Comparison of ENCODE assay signal across 35 cellular contexts in the genomic region with DNA sequence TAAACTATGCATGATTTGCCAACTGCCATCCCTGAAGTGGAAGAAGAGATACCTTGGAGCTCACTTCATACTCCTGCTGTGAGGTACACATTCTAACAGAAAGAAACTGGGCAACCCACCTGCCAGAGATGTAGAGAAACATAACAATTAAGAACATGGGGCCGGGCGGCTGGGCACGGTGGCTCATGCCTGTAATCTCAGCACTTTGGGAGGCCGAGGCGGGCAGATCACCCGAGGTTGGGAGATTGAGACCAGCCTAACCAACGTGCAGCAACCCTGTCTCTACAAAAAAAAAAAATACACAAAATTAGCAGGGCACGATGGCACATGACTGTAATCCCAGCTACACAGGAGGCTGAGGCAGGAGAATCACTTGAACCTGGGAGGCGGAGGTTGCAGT.
"Had no signal": no experiment of that assay in that cellular context is flagged by ENCODE, and none has a peak within 500 bp of the region (broad histone marks: within the 10 kb centered on the region; RNA-seq: fewer than 3 reads in every experiment).

No MANE protein-coding gene starts in this region.

- H3K36me3 Mint-ChIP-seq: activated CD4-positive, alpha-beta memory T cell treated with anti-CD3 and anti-CD28 coated beads for 36 hours; activated naive CD4-positive, alpha-beta T cell treated with anti-CD3 and anti-CD28 coated beads, Interleukin-2, amount 50 U/mL, for 72 hours; activated naive CD8-positive, alpha-beta T cell treated with anti-CD3 and anti-CD28 coated beads for 36 hours had no signal

- H3K4me1 ChIP-seq: body of pancreas, breast epithelium had no signal

- H3K9me3 ChIP-seq: adrenal gland, body of pancreas, breast epithelium had no signal

- H3K27ac ChIP-seq: adrenal gland, body of pancreas, brain microvascular endothelial cell, breast epithelium, VCaP had no signal

- H3K9me3 Mint-ChIP-seq: activated B cell treated with CpG ODN at 0.5 μM for 24 hours; activated CD8-positive, alpha-beta T cell treated with anti-CD3 and anti-CD28 coated beads for 36 hours; activated naive CD8-positive, alpha-beta T cell treated with anti-CD3 and anti-CD28 coated beads for 36 hours had no signal

- H3K4me3 Mint-ChIP-seq: activated B cell treated with CpG ODN at 0.5 μM for 24 hours; activated CD4-positive, alpha-beta memory T cell treated with anti-CD3 and anti-CD28 coated beads for 36 hours; activated CD4-positive, alpha-beta T cell treated with anti-CD3 and anti-CD28 coated beads, Interleukin-2, amount 10 ng/mL, durations not matched to agents 24 days and 14 days; activated CD8-positive, alpha-beta T cell treated with anti-CD3 and anti-CD28 coated beads for 36 hours; activated naive CD4-positive, alpha-beta T cell treated with anti-CD3 and anti-CD28 coated beads for 36 hours; activated naive CD8-positive, alpha-beta T cell treated with anti-CD3 and anti-CD28 coated beads for 36 hours; activated T-cell treated with anti-CD3 and anti-CD28 coated beads, Interleukin-2, amount 50 U/mL, for 4 hours; activated T-cell treated with anti-CD3 and anti-CD28 coated beads, Interleukin-2, amount 50 U/mL, for 72 hours; activated T-helper 1 cell treated with anti-CD3 and anti-CD28 coated beads, Interleukin-12 subunit alpha, Interleukin-12 subunit beta, Interleukin-2, Interleukin-4 antibody, amounts not matched to agents 30 ng/mL and 10 ng/mL and 1 ng/mL, durations not matched to agents 14 hours and 24 hours and 36 hours; activated T-helper 17 cell treated with anti-CD3 and anti-CD28 coated beads, Interleukin-2, amount 50 U/mL, for 72 hours; T-helper 1 cell treated with Interleukin-12 subunit alpha and Interleukin-12 subunit beta and Interleukin-4 antibody, amounts not matched to agents 30 μg/mL and 1 μg/mL, for 36 hours; T-helper 2 cell treated with Interferon-gamma antibody and Interleukin-4, amounts not matched to agents 5 μg/mL and 100 μg/mL, for 36 hours had no signal

- H3K27ac Mint-ChIP-seq: activated B cell treated with CpG ODN at 0.5 μM for 24 hours; activated CD4-positive, alpha-beta memory T cell treated with anti-CD3 and anti-CD28 coated beads for 36 hours; activated CD4-positive, alpha-beta T cell treated with anti-CD3 and anti-CD28 coated beads, Interleukin-2, amount 10 ng/mL, durations not matched to agents 24 days and 14 days; activated CD8-positive, alpha-beta T cell treated with anti-CD3 and anti-CD28 coated beads for 36 hours; activated naive CD4-positive, alpha-beta T cell treated with anti-CD3 and anti-CD28 coated beads for 36 hours; activated naive CD4-positive, alpha-beta T cell treated with anti-CD3 and anti-CD28 coated beads, Interleukin-2, amount 50 U/mL, for 72 hours; activated naive CD8-positive, alpha-beta T cell treated with anti-CD3 and anti-CD28 coated beads for 36 hours; activated T-cell treated with anti-CD3 and anti-CD28 coated beads, Interleukin-2, amount 50 U/mL, for 72 hours; activated T-helper 1 cell treated with anti-CD3 and anti-CD28 coated beads, Interleukin-12 subunit alpha, Interleukin-12 subunit beta, Interleukin-2, Interleukin-4 antibody, amounts not matched to agents 30 ng/mL and 10 ng/mL and 1 ng/mL, durations not matched to agents 14 hours and 24 hours and 36 hours; activated T-helper 17 cell treated with anti-CD3 and anti-CD28 coated beads, Interleukin-2, amount 50 U/mL, for 72 hours; T-helper 1 cell treated with Interleukin-12 subunit alpha and Interleukin-12 subunit beta and Interleukin-4 antibody, amounts not matched to agents 30 μg/mL and 1 μg/mL, for 36 hours; T-helper 2 cell treated with Interferon-gamma antibody and Interleukin-4, amounts not matched to agents 5 μg/mL and 100 μg/mL, for 36 hours had no signal

- H3K4me1 Mint-ChIP-seq: activated B cell treated with CpG ODN at 0.5 μM for 24 hours; activated CD4-positive, alpha-beta T cell treated with anti-CD3 and anti-CD28 coated beads, Interleukin-2, amount 10 ng/mL, durations not matched to agents 24 days and 14 days; activated naive CD8-positive, alpha-beta T cell treated with anti-CD3 and anti-CD28 coated beads for 36 hours; activated T-helper 17 cell treated with anti-CD3 and anti-CD28 coated beads, Interleukin-2, amount 50 U/mL, for 72 hours had no signal

- H3K27me3 Mint-ChIP-seq: activated B cell treated with CpG ODN at 0.5 μM for 24 hours; activated CD4-positive, alpha-beta memory T cell treated with anti-CD3 and anti-CD28 coated beads for 36 hours; activated CD4-positive, alpha-beta T cell treated with anti-CD3 and anti-CD28 coated beads, Interleukin-2, amount 10 ng/mL, durations not matched to agents 24 days and 14 days; activated CD8-positive, alpha-beta T cell treated with anti-CD3 and anti-CD28 coated beads for 36 hours; activated naive CD8-positive, alpha-beta T cell treated with anti-CD3 and anti-CD28 coated beads for 36 hours; activated T-helper 17 cell treated with anti-CD3 and anti-CD28 coated beads, Interleukin-2, amount 50 U/mL, for 72 hours had no signal

- H3K4me3 ChIP-seq: adrenal gland, body of pancreas, breast epithelium had no signal

- DNase-seq: activated B cell treated with CpG ODN at 0.5 μM for 24 hours; activated CD4-positive, alpha-beta memory T cell treated with anti-CD3 and anti-CD28 coated beads for 36 hours; activated CD4-positive, alpha-beta T cell treated with anti-CD3 and anti-CD28 coated beads for 4 hours; activated CD4-positive, alpha-beta T cell treated with anti-CD3 and anti-CD28 coated beads, Interleukin-2, amount 10 ng/mL, durations not matched to agents 24 days and 14 days; activated CD4-positive, alpha-beta T cell treated with anti-CD3 and anti-CD28 coated beads, Interleukin-2, amount 50 U/mL, for 1 hour; activated CD4-positive, alpha-beta T cell treated with anti-CD3 and anti-CD28 coated beads, Interleukin-2, amount 50 U/mL, for 4 hours; activated CD4-positive, CD25-positive, alpha-beta regulatory T cell treated with anti-CD3 and anti-CD28 coated beads, Interleukin-2, amount 50 U/mL, for 72 hours; activated CD8-positive, alpha-beta memory T cell treated with anti-CD3 and anti-CD28 coated beads, Interleukin-2, amount 50 U/mL, for 4 hours; activated CD8-positive, alpha-beta T cell treated with anti-CD3 and anti-CD28 coated beads for 36 hours; activated effector memory CD4-positive, alpha-beta T cell treated with anti-CD3 and anti-CD28 coated beads, Interleukin-2, amount 50 U/mL, for 16 hours; activated gamma-delta T cell treated with Interleukin-2 at 50 U/mL for 16 hours; activated naive CD4-positive, alpha-beta T cell; activated naive CD4-positive, alpha-beta T cell treated with anti-CD3 and anti-CD28 coated beads for 36 hours; activated naive CD4-positive, alpha-beta T cell treated with anti-CD3 and anti-CD28 coated beads, Interleukin-2, amount 50 U/mL, for 16 hours; activated naive CD8-positive, alpha-beta T cell treated with anti-CD3 and anti-CD28 coated beads for 36 hours; activated T-cell treated with anti-CD3 and anti-CD28 coated beads for 4 hours; activated T-cell treated with anti-CD3 and anti-CD28 coated beads, Interleukin-2, amount 50 U/mL, for 1 hour; activated T-cell treated with anti-CD3 and anti-CD28 coated beads, Interleukin-2, amount 50 U/mL, for 4 hours; activated T-cell treated with anti-CD3 and anti-CD28 coated beads, Interleukin-2, amount 50 U/mL, for 72 hours; adrenal gland; amniotic stem cell; aorta; body of pancreas; brain microvascular endothelial cell; central memory CD4-positive, alpha-beta T cell; T-helper 1 cell; T-helper 2 cell; T-helper 9 cell had no signal

- H3K36me3 ChIP-seq: adrenal gland, brain microvascular endothelial cell, breast epithelium had no signal

- H3K27me3 ChIP-seq: adrenal gland, body of pancreas, brain microvascular endothelial cell, breast epithelium had no signal
